In genomic region chr7:151011097-151011409, GRCh38 we compare ENCODE assay signal across 13 cellular contexts. TPM values are rescaled to one million over a fixed set of nuclear protein-coding genes. Genes with fewer than 3 reads are reported as not detected.
A peak's percentile ranks its signal among the peaks of the same experiment; 100 is the strongest.
DNase-seq lines count a peak whose midpoint lies in the region; ATAC-seq and TF ChIP-seq lines count a peak whose summit lies in the region.
"Had no signal": no experiment of that assay in that cellular context is flagged by ENCODE, and none has a peak within 500 bp of the region (broad histone marks: within the 10 kb centered on the region; RNA-seq: fewer than 3 reads in every experiment).

No MANE protein-coding gene starts in this region.

- H3K4me3 ChIP-seq in effector memory CD4-positive, alpha-beta T cell (ENCODE audit: insufficient read depth, low read depth, low read length, poor library complexity, severe bottlenecking) = no peak overlapping the region
- H3K4me3 ChIP-seq in osteoblast (ENCODE audit: insufficient read depth, low read length) = no peak overlapping the region

- H4K20me1 ChIP-seq in osteoblast (ENCODE audit: insufficient read depth, low read length) = no peaks in the 10 kb centered on the region

- peak overlapping the region; percentile 47 for H3K27ac Mint-ChIP-seq in activated naive CD4-positive, alpha-beta T cell treated with anti-CD3 and anti-CD28 coated beads for 36 hours

- peaks cover 91% of the 10 kb centered on the region for H3K4me1 ChIP-seq in effector memory CD4-positive, alpha-beta T cell (ENCODE audit: control insufficient read depth, insufficient read depth, low read length, poor library complexity, severe bottlenecking)
- H3K4me1 ChIP-seq in osteoblast (ENCODE audit: insufficient read depth, low read length) = peaks cover 9% of the 10 kb centered on the region

- ATAC-seq in HG02610 (IDR thresholded peaks at IDR 0.05; ENCODE audit: unreplicated experiment) = no peak

- no peaks in the 10 kb centered on the region for H3K9me3 Mint-ChIP-seq in activated naive CD4-positive, alpha-beta T cell treated with anti-CD3 and anti-CD28 coated beads for 36 hours

- no peak for DNase-seq in activated naive CD4-positive, alpha-beta T cell treated with anti-CD3 and anti-CD28 coated beads for 36 hours
- no peak for DNase-seq in activated naive CD4-positive, alpha-beta T cell treated with Interleukin-2 at 50 U/mL for 16 hours
- peak; percentile 50 for DNase-seq in MV-4-11 (lab: John Stamatoyannopoulos, UW)
- DNase-seq in effector memory CD4-positive, alpha-beta T cell = no peak
- peak; percentile 86 for DNase-seq in osteoblast (ENCODE audit: insufficient read length, low spot score, missing footprints)
- DNase-seq in stimulated activated CD4-positive, alpha-beta T cell treated with anti-CD3 and anti-CD28 coated beads, Interleukin-4, amount 100 ng/mL, for 4 hours = no peak
- DNase-seq in dermis blood vessel endothelial cell = no peak
- DNase-seq: amniotic stem cell, left colon, NCI-H2081 treated with DMSO at 0.1 percent for 48 hours, occipital lobe, SK-N-SH had no signal

- peak overlapping the region; percentile 43 for H3K4me3 Mint-ChIP-seq in activated naive CD4-positive, alpha-beta T cell treated with anti-CD3 and anti-CD28 coated beads for 36 hours

- no peak overlapping the region for H3K4me2 ChIP-seq in osteoblast (ENCODE audit: insufficient read depth, low read length)
- H3K4me2 ChIP-seq: SK-N-SH had no signal

- no peaks in the 10 kb centered on the region for H3K36me3 ChIP-seq in effector memory CD4-positive, alpha-beta T cell (ENCODE audit: control insufficient read depth, insufficient read depth, low read length)
- no peaks in the 10 kb centered on the region for H3K36me3 ChIP-seq in osteoblast (ENCODE audit: insufficient read depth, low read length)

- intact Hi-C loops in activated naive CD4-positive, alpha-beta T cell treated with anti-CD3 and anti-CD28 coated beads for 36 hours (cut with micrococcal nuclease) = loop anchor here (5.0 kb wide), 1 partner anchor 341 kb away; no protein-coding TSS in a partner anchor

- no peaks in the 10 kb centered on the region for H3K9me3 ChIP-seq in effector memory CD4-positive, alpha-beta T cell (ENCODE audit: control insufficient read depth, low read length)
- H3K9me3 ChIP-seq in osteoblast (ENCODE audit: low read depth, low read length) = no peaks in the 10 kb centered on the region
- H3K9me3 ChIP-seq: SK-N-SH had no signal

- H3K27ac ChIP-seq in effector memory CD4-positive, alpha-beta T cell (ENCODE audit: insufficient read depth, low read length, poor library complexity, severe bottlenecking) = peak overlapping the region; percentile 76
- no peak overlapping the region for H3K27ac ChIP-seq in osteoblast (ENCODE audit: low read depth, low read length)

- H3K27me3 Mint-ChIP-seq in activated naive CD4-positive, alpha-beta T cell treated with anti-CD3 and anti-CD28 coated beads for 36 hours (ENCODE audit: low read depth) = no peaks in the 10 kb centered on the region

- peaks cover 71% of the 10 kb centered on the region for H3K4me1 Mint-ChIP-seq in activated naive CD4-positive, alpha-beta T cell treated with anti-CD3 and anti-CD28 coated beads for 36 hours (ENCODE audit: low read depth)

- no peak for TF ChIP-seq CTCF in osteoblast (IDR thresholded peaks at IDR 0.05; ENCODE audit: extremely low read depth, low read depth, low read length)

- no peaks in the 10 kb centered on the region for H3K36me3 Mint-ChIP-seq in activated naive CD4-positive, alpha-beta T cell treated with anti-CD3 and anti-CD28 coated beads for 36 hours (ENCODE audit: low read depth)

- H3K27me3 ChIP-seq in effector memory CD4-positive, alpha-beta T cell (replicated peaks; ENCODE audit: control insufficient read depth, insufficient read depth, low read length, poor library complexity, severe bottlenecking) = no peaks in the 10 kb centered on the region
- peaks cover 6% of the 10 kb centered on the region for H3K27me3 ChIP-seq in osteoblast (ENCODE audit: insufficient read depth, low read length)

- H2AFZ ChIP-seq in osteoblast (ENCODE audit: low read length) = no peak overlapping the region

- CTCF ChIA-PET in activated naive CD4-positive, alpha-beta T cell treated with anti-CD3 and anti-CD28 coated beads for 36 hours (lab: Charles Lee) = interaction anchor here (0.6 to 5.3 kb wide), 11 partner anchors 9 to 304 kb away, joined by 3 to 29 read pairs (median 5); no protein-coding TSS in a partner anchor

- H3K79me2 ChIP-seq in osteoblast (ENCODE audit: insufficient read depth, low read length) = no peaks in the 10 kb centered on the region

RNA-seq across cellular contexts. Expression of gene ATG9B, which starts 13.2 kb away (rescaled TPM):
- 1 to 10 TPM; 2.8 to 4.0 TPM for total RNA-seq in activated naive CD4-positive, alpha-beta T cell treated with anti-CD3 and anti-CD28 coated beads for 36 hours
- total RNA-seq in osteoblast = not detected in 2 replicates
- 0.28 TPM in 1 of 2 replicates, not detected in the other for total RNA-seq in dermis blood vessel endothelial cell

RNA-seq across cellular contexts. Expression of gene ABCB8, which starts 17.2 kb away (rescaled TPM):
- total RNA-seq in activated naive CD4-positive, alpha-beta T cell treated with anti-CD3 and anti-CD28 coated beads for 36 hours = 10 to 100 TPM; 41.3 to 47.8 TPM
- total RNA-seq in osteoblast (32.6 and 35.1 TPM in 2 replicates), dermis blood vessel endothelial cell (20.4 and 38.2 TPM in 2 replicates)

RNA-seq across cellular contexts. Expression of gene NOS3, which starts 20.2 kb away (rescaled TPM):
- 1 to 10 TPM; 7.1 to 9.2 TPM for total RNA-seq in activated naive CD4-positive, alpha-beta T cell treated with anti-CD3 and anti-CD28 coated beads for 36 hours
- total RNA-seq in osteoblast (not detected in 2 replicates), dermis blood vessel endothelial cell (33.4 and 103 TPM in 2 replicates)

RNA-seq across cellular contexts. Expression of gene KCNH2, which starts 32.9 kb away (rescaled TPM):
- total RNA-seq in activated naive CD4-positive, alpha-beta T cell treated with anti-CD3 and anti-CD28 coated beads for 36 hours = under 1 TPM; 0.17 to 0.19 TPM
- not detected in 2 replicates for total RNA-seq in osteoblast
- under 0.01 TPM in 1 of 2 replicates, not detected in the other for total RNA-seq in dermis blood vessel endothelial cell

RNA-seq across cellular contexts. Expression of gene ASIC3, which starts 37.3 kb away (rescaled TPM):
- total RNA-seq in activated naive CD4-positive, alpha-beta T cell treated with anti-CD3 and anti-CD28 coated beads for 36 hours = 1 to 10 TPM; 6.8 to 7.9 TPM
- under 0.01 and 0.29 TPM in 2 replicates for total RNA-seq in osteoblast
- 0.42 TPM in 1 of 2 replicates, not detected in the other for total RNA-seq in dermis blood vessel endothelial cell

Comparison
In these comparisons a context has a peak if more than half of its experiments do, and no peak if none do; other contexts are left out.
1. DNase-seq: peak in MV-4-11 (single experiment) and osteoblast (single experiment); none in activated naive CD4-positive, alpha-beta T cell treated with anti-CD3 and anti-CD28 coated beads for 36 hours (single experiment), activated naive CD4-positive, alpha-beta T cell treated with Interleukin-2 at 50 U/mL for 16 hours (single experiment), effector memory CD4-positive, alpha-beta T cell (0 of 3), stimulated activated CD4-positive, alpha-beta T cell treated with anti-CD3 and anti-CD28 coated beads, Interleukin-4, amount 100 ng/mL, for 4 hours (0 of 2) and dermis blood vessel endothelial cell (single experiment).